Comparison of ENCODE assay signal across 1 cellular context in the genomic region with DNA sequence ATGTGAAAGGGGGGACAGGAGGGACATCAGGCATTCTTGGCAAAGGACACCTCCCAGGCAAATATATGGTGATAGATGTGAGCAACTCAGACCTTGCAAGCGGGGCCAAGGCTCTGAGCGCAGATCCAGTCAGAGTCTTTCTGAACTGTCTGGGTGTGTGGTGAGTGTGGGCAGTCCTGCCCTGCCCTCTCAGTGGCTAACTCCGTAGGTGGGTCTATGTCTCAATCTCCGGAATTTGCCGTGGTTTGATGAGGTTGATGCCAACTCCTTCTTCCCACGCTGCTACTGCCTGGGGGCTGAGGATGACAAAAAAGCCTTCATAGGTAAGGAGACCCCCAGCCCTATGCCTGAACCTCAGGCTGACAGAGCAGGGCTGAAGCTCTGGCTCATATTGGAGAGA.
TF ChIP-seq lines count a peak whose summit lies in the region.

No MANE protein-coding gene starts in this region.

TF ChIP-seq in HEK293, 187 proteins besides CTCF, POLR2A, EP300 and RAD21 (continued from another document):
- no peak for TF ChIP-seq ZNF623 (tag by site-specific recombination; IDR thresholded peaks at IDR 0.05)
- TF ChIP-seq ZNF658 (tag by site-specific recombination; IDR thresholded peaks at IDR 0.05), result no peak
- TF ChIP-seq MYNN (tag by site-specific recombination; IDR thresholded peaks at IDR 0.05; ENCODE audit: borderline replicate concordance), result no peak
